1 cellular context compared by ENCODE assay signal in the genomic region with DNA sequence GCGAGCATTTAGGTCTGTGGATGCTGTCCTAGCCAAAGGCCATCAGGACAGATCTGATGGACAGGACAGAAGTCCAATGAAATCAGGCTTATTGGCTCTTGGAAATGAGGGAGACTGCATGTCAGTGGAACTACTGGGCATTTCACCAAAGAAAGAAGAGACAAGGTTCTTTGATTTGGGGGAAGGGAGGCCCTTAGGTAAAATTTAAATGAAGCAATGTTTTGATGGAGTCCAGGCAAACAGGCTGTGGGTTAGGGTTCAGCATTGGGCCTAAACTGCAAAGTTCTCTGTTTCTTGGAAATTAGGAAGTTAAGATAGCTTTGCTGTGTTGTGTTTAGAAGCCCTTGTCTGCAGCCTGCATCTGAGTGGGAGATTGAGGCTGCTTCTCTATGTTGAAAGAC.
TF ChIP-seq lines count a peak whose summit lies in the region.

No MANE protein-coding gene starts in this region.

TF ChIP-seq in H1, 55 proteins besides CTCF, POLR2A, EP300 and RAD21 (continued from another document):
- TF ChIP-seq HDAC6 (IDR thresholded peaks at IDR 0.05; ENCODE audit: low read depth, low read length) (no peak), SP1 (IDR thresholded peaks at IDR 0.05; ENCODE audit: low read depth, low read length) (0 out of 2 replicates have a peak, but pooled peaks have one; percentile 22)
TF ChIP-seq in H1: peak in this region for 1.
